In genomic region chr16:86575095-86575685, GRCh38 we compare ENCODE assay signal across 13 cellular contexts. TPM values are rescaled to one million over a fixed set of nuclear protein-coding genes. Genes with fewer than 3 reads are reported as not detected.
A peak's percentile ranks its signal among the peaks of the same experiment; 100 is the strongest.
DNase-seq lines count a peak whose midpoint lies in the region; ATAC-seq, FAIRE-seq and TF ChIP-seq lines count a peak whose summit lies in the region.
"Had no signal": no experiment of that assay in that cellular context is flagged by ENCODE, and none has a peak within 500 bp of the region (broad histone marks: within the 10 kb centered on the region; RNA-seq: fewer than 3 reads in every experiment).

No MANE protein-coding gene starts in this region.

- DNase-seq in HepG2 (ENCODE audit: low spot score), result no peak
- DNase-seq in right lobe of liver, result no peak
- peak; percentile 46 for DNase-seq in mesendoderm
- DNase-seq in OCI-LY7 (ENCODE audit: low spot score), result no peak
- DNase-seq in RPMI8226, result no peak
- no peak for DNase-seq in NOMO-1 (lab: John Stamatoyannopoulos, UW; ENCODE audit: unreplicated experiment in 2 of 2)
- DNase-seq: activated naive CD8-positive, alpha-beta T cell treated with anti-CD3 and anti-CD28 coated beads for 36 hours; Kasumi-1; NCI-H446 had no signal

- no peak for ATAC-seq in HepG2
- no peak for ATAC-seq in right lobe of liver
- ATAC-seq in activated T-helper 17 cell treated with anti-CD3 and anti-CD28 coated beads, Interleukin-2, amount 50 U/mL, for 72 hours (replicated peaks), result no peak

- intact Hi-C loops in HepG2 (cut with micrococcal nuclease; ENCODE audit: unreplicated experiment), result no loop called here
- intact Hi-C loops in right lobe of liver (cut with DNase I), result loop anchor here in 1 of 2 donors (10.0 kb wide), 1 partner anchor 490 kb away; no protein-coding TSS in a partner anchor
- intact Hi-C loops in OCI-LY7 (cut with micrococcal nuclease; ENCODE audit: unreplicated experiment), result no loop called here

- H3K4me3 ChIP-seq in HepG2 (replicated peaks in 1 of 3; ENCODE audit: insufficient read depth in 1 of 3, low read depth in 2 of 3, low read length in 3 of 3), result peak overlapping the region in 1 of 3 experiments; percentile 44; a peak in 1 of 6 replicates
- H3K4me3 ChIP-seq in right lobe of liver, result no peak overlapping the region
- H3K4me3 ChIP-seq in ectodermal cell (ENCODE audit: insufficient read depth, low read depth, low read length), result peak overlapping the region; percentile 40
- H3K4me3 ChIP-seq in mesendoderm (ENCODE audit: low read length), result no peak overlapping the region
- H3K4me3 ChIP-seq in OCI-LY7 (ENCODE audit: low read depth, low read length, poor library complexity, severe bottlenecking), result no peak overlapping the region
- H3K4me3 ChIP-seq: SJSA1 had no signal

- no peaks in the 10 kb centered on the region for H3K79me1 ChIP-seq in mesendoderm (ENCODE audit: low read length)

- H3K4me1 ChIP-seq in HepG2 (ENCODE audit: insufficient read depth, low read length) (peaks cover 9% of the 10 kb centered on the region), right lobe of liver (no peaks in the 10 kb centered on the region), ectodermal cell (ENCODE audit: control insufficient read depth, insufficient read depth, low read length) (peaks cover 17% of the 10 kb centered on the region), mesendoderm (ENCODE audit: control insufficient read depth, low read depth, low read length) (peaks cover 17% of the 10 kb centered on the region), OCI-LY7 (ENCODE audit: insufficient read depth, low read length, poor library complexity, severe bottlenecking) (peaks cover 22% of the 10 kb centered on the region)

- H2AFZ ChIP-seq in HepG2 (ENCODE audit: low read length), result no peak overlapping the region
- H2AFZ ChIP-seq in OCI-LY7 (ENCODE audit: low read length), result no peak overlapping the region

- H3K4me3 Mint-ChIP-seq in activated T-helper 17 cell treated with anti-CD3 and anti-CD28 coated beads, Interleukin-2, amount 50 U/mL, for 72 hours, result no peak overlapping the region

- no peak overlapping the region for H4K8ac ChIP-seq in mesendoderm (ENCODE audit: low read depth, low read length)

- H3K27ac ChIP-seq in HepG2 (ENCODE audit: extremely low read length, insufficient read depth, low read length) (no peak overlapping the region), right lobe of liver (no peak overlapping the region), ectodermal cell (ENCODE audit: insufficient read depth, low read depth, low read length, poor library complexity, severe bottlenecking) (no peak overlapping the region), mesendoderm (ENCODE audit: low read depth, low read length) (no peak overlapping the region), OCI-LY7 (ENCODE audit: low read depth, low read length, poor library complexity, severe bottlenecking) (no peak overlapping the region)
- H3K27ac ChIP-seq: SJSA1 had no signal

- H3K4me1 Mint-ChIP-seq in activated T-helper 17 cell treated with anti-CD3 and anti-CD28 coated beads, Interleukin-2, amount 50 U/mL, for 72 hours, result no peaks in the 10 kb centered on the region

- H3K27me3 ChIP-seq in HepG2 (ENCODE audit: control insufficient read depth in 1 of 2, insufficient read depth in 2 of 2, low read length in 2 of 2) (peaks cover 13 to 93% of the 10 kb centered on the region in 2 experiments), right lobe of liver (peaks cover 0 to 28% of the 10 kb centered on the region in 2 donors), ectodermal cell (ENCODE audit: control insufficient read depth, insufficient read depth, low read length, poor library complexity, severe bottlenecking) (peaks cover 100% of the 10 kb centered on the region), mesendoderm (ENCODE audit: insufficient read depth, low read length, poor library complexity) (peaks cover 82% of the 10 kb centered on the region)
- H3K27me3 ChIP-seq: SJSA1 had no signal

- POLR2A ChIA-PET in HepG2 (lab: Yijun Ruan, JAX) (no interaction called here), OCI-LY7 (lab: Charles Lee) (interaction anchor here (1.0 kb wide), 1 partner anchor 10 kb away, joined by 3 read pairs; no protein-coding TSS in a partner anchor)

- H4K20me1 ChIP-seq in HepG2 (ENCODE audit: insufficient read depth, low read length) (peaks cover 3% of the 10 kb centered on the region; the same call in 1 of the 2 replicates), OCI-LY7 (ENCODE audit: insufficient read depth, low read length) (no peaks in the 10 kb centered on the region)

- H2BK15ac ChIP-seq in mesendoderm (replicated peaks; ENCODE audit: low read depth), result no peak overlapping the region

- in situ Hi-C loops in HepG2 (cut with HindIII; ENCODE audit: extremely low pct_ligation_motif_present, low pct_unique_long_range_greater_than_20kb), result no loop called here

- FAIRE-seq in HepG2 (lab: Jason Lieb, UNC), result no peak
- FAIRE-seq: endometrium had no signal

- CTCF ChIA-PET in HepG2 (lab: Yijun Ruan, JAX; ENCODE audit: low intra/inter-chr PET ratio, low total read pairs), result interaction anchor here (1.2 to 1.4 kb wide), 3 partner anchors 11 to 502 kb away, joined by 3 to 5 read pairs (median 4); no protein-coding TSS in a partner anchor
- CTCF ChIA-PET in OCI-LY7 (lab: Charles Lee; ENCODE audit: unreplicated experiment), result no interaction called here

- H4K5ac ChIP-seq in mesendoderm (ENCODE audit: low read length), result no peak overlapping the region

- no peak overlapping the region for H3K23ac ChIP-seq in mesendoderm (ENCODE audit: low read length)

- no peak for TF ChIP-seq POLR2A in HepG2 (IDR thresholded peaks at IDR 0.05; ENCODE audit: insufficient read depth in 1 of 2, low read depth in 2 of 2, low read length in 2 of 2)
- TF ChIP-seq POLR2A in right lobe of liver (IDR thresholded peaks at IDR 0.05), result no peak

- H3K9me3 ChIP-seq in HepG2 (ENCODE audit: low read length) (no peaks in the 10 kb centered on the region), right lobe of liver (no peaks in the 10 kb centered on the region), ectodermal cell (ENCODE audit: control insufficient read depth, low read length) (no peaks in the 10 kb centered on the region), OCI-LY7 (ENCODE audit: low read length) (no peaks in the 10 kb centered on the region)
- H3K9me3 ChIP-seq: SJSA1 had no signal

- H3K36me3 Mint-ChIP-seq in activated T-helper 17 cell treated with anti-CD3 and anti-CD28 coated beads, Interleukin-2, amount 50 U/mL, for 72 hours (ENCODE audit: low read depth), result no peaks in the 10 kb centered on the region
- H3K36me3 Mint-ChIP-seq: activated naive CD8-positive, alpha-beta T cell treated with anti-CD3 and anti-CD28 coated beads for 36 hours had no signal

- no peaks in the 10 kb centered on the region for H3K9me2 ChIP-seq in OCI-LY7 (ENCODE audit: insufficient read depth, low read length)

- no peaks in the 10 kb centered on the region for H3K9me3 Mint-ChIP-seq in activated T-helper 17 cell treated with anti-CD3 and anti-CD28 coated beads, Interleukin-2, amount 50 U/mL, for 72 hours
- H3K9me3 Mint-ChIP-seq: activated naive CD8-positive, alpha-beta T cell treated with anti-CD3 and anti-CD28 coated beads for 36 hours had no signal

- H3K27me3 Mint-ChIP-seq in activated T-helper 17 cell treated with anti-CD3 and anti-CD28 coated beads, Interleukin-2, amount 50 U/mL, for 72 hours, result peaks cover 55% of the 10 kb centered on the region

- TF ChIP-seq EP300 in HepG2 (IDR thresholded peaks at IDR 0.05; ENCODE audit: low read depth in 2 of 2, low read length in 2 of 2) (no peak), HepG2 (CRISPR knock-in tag; IDR thresholded peaks at IDR 0.05; ENCODE audit: borderline replicate concordance) (no peak)

- H2BK5ac ChIP-seq in mesendoderm (ENCODE audit: low read length), result no peak overlapping the region

- H3K79me2 ChIP-seq in HepG2 (ENCODE audit: insufficient read depth, low read length) (no peaks in the 10 kb centered on the region), mesendoderm (ENCODE audit: control insufficient read depth, insufficient read depth, low read length) (no peaks in the 10 kb centered on the region), OCI-LY7 (ENCODE audit: insufficient read depth, low read depth, low read length) (no peaks in the 10 kb centered on the region)

- H3K9ac ChIP-seq in HepG2 (ENCODE audit: insufficient read depth, low read depth, low read length), result no peak overlapping the region
- H3K9ac ChIP-seq in mesendoderm (ENCODE audit: low read length), result peak overlapping the region; percentile 35

- H3K27ac Mint-ChIP-seq in activated T-helper 17 cell treated with anti-CD3 and anti-CD28 coated beads, Interleukin-2, amount 50 U/mL, for 72 hours, result no peak overlapping the region
- H3K27ac Mint-ChIP-seq: activated naive CD8-positive, alpha-beta T cell treated with anti-CD3 and anti-CD28 coated beads for 36 hours had no signal

- no peak overlapping the region for H3K4ac ChIP-seq in mesendoderm (ENCODE audit: low read depth, low read length)

- no peaks in the 10 kb centered on the region for H3K36me3 ChIP-seq in HepG2 (replicated peaks in 1 of 2; ENCODE audit: control insufficient read depth in 1 of 2, insufficient read depth in 2 of 2, low read length in 2 of 2)
- no peaks in the 10 kb centered on the region for H3K36me3 ChIP-seq in right lobe of liver
- no peaks in the 10 kb centered on the region for H3K36me3 ChIP-seq in ectodermal cell (ENCODE audit: control insufficient read depth, insufficient read depth, low read length)
- no peaks in the 10 kb centered on the region for H3K36me3 ChIP-seq in mesendoderm (ENCODE audit: control insufficient read depth, insufficient read depth, low read length)
- no peaks in the 10 kb centered on the region for H3K36me3 ChIP-seq in OCI-LY7 (ENCODE audit: insufficient read depth, low read length)

- H2BK120ac ChIP-seq in mesendoderm (ENCODE audit: low read depth, low read length), result no peak overlapping the region

- H3K4me2 ChIP-seq in HepG2 (ENCODE audit: low read depth, low read length), result no peak overlapping the region; the same call in 1 of the 2 replicates
- H3K4me2 ChIP-seq in mesendoderm (ENCODE audit: low read length), result peak overlapping the region; percentile 35
- H3K4me2 ChIP-seq in OCI-LY7 (ENCODE audit: low read length), result no peak overlapping the region; the same call in 1 of the 2 replicates

- TF ChIP-seq RAD21 in HepG2 (CRISPR knock-in tag; IDR thresholded peaks at IDR 0.05), result no peak

- WGBS in HepG2 (ENCODE audit: low lambda C conversion rate), result 52% methylated on average over 17 of the region's 17 CpGs
- WGBS in right lobe of liver (ENCODE audit: insufficient coverage, low coverage, low lambda C conversion rate, missing lambda C conversion rate), result 51% methylated on average over 12 of the region's 17 CpGs
- WGBS in ectodermal cell, 2 experiments, result 54 to 58% methylated on average over 16 to 17 of the region's 17 CpGs
- WGBS in mesendoderm (ENCODE audit: extremely low coverage, insufficient coverage, low lambda C conversion rate), result no CpG with 5 or more reads among the region's 17 CpGs

- peak overlapping the region; percentile 50 for H3K56ac ChIP-seq in mesendoderm (ENCODE audit: low read length)

- BruUV-seq in HepG2 (replicated peaks; lab: Mats Ljungman, UMichigan) (no TSS peak), OCI-LY7 (replicated peaks; lab: Mats Ljungman, UMichigan) (no TSS peak)

- no peak for TF ChIP-seq CTCF in HepG2 (CRISPR knock-in tag; IDR thresholded peaks at IDR 0.05)
- TF ChIP-seq CTCF in right lobe of liver (IDR thresholded peaks at IDR 0.05), result no peak
- no peak for TF ChIP-seq CTCF in OCI-LY7 (conservative IDR thresholded peaks at IDR 0.05; ENCODE audit: low read length)

- no peak overlapping the region for H2AK5ac ChIP-seq in mesendoderm (ENCODE audit: low read length)

- H3K18ac ChIP-seq in mesendoderm (ENCODE audit: low read length), result no peak overlapping the region

RNA-seq across cellular contexts. Expression of gene FOXL1, which starts 3.2 kb away (rescaled TPM):
- total RNA-seq in HepG2 (2016; rRNA removed; fragmentation: Illumina TruSeq; extraction: Trizol) (not detected in 2 replicates), right lobe of liver (under 1 TPM in 4 of 6 experiments, not detected in 2; 0.15 to 0.74 (median 0.46) TPM), OCI-LY7 (2022) (1.8 and 2.4 TPM in 2 replicates)
- total RNA-seq in HepG2 (2016; cell fraction: cytosol; rRNA removed; fragmentation: Illumina TruSeq; extraction: Trizol; ENCODE audit: low read depth), result not detected in 2 replicates
- total RNA-seq in HepG2 (2016; cell fraction: insoluble cytoplasmic fraction; rRNA removed; fragmentation: Illumina TruSeq; extraction: Trizol), result not detected in 2 replicates
- total RNA-seq in HepG2 (2016; cell fraction: membrane; rRNA removed; fragmentation: Illumina TruSeq; extraction: Trizol), result not detected in 2 replicates
- total RNA-seq in HepG2 (2016; cell fraction: nucleus; rRNA removed; fragmentation: Illumina TruSeq; extraction: Trizol), result not detected in 2 replicates
- polyA plus RNA-seq in HepG2 (2011; rRNA removed), result not detected in 2 replicates
- polyA plus RNA-seq in HepG2 (2011; cell fraction: cytosol; rRNA removed), result 0.01 TPM in 1 of 2 replicates, not detected in the other
- not detected in 2 replicates for polyA plus RNA-seq in HepG2 (2011; cell fraction: nucleus; rRNA removed)
- polyA plus RNA-seq in HepG2 (2012), result not detected in 2 replicates
- polyA plus RNA-seq in HepG2 (2016; cell fraction: cytosol; fragmentation: Illumina TruSeq; extraction: Trizol; ENCODE audit: low read depth), result not detected in 2 replicates
- polyA plus RNA-seq in HepG2 (2016; cell fraction: insoluble cytoplasmic fraction; fragmentation: Illumina TruSeq; extraction: Trizol; ENCODE audit: low read depth), result not detected in 2 replicates
- not detected in 2 replicates for polyA plus RNA-seq in HepG2 (2016; cell fraction: membrane; fragmentation: Illumina TruSeq; extraction: Trizol; ENCODE audit: low read depth)
- polyA plus RNA-seq in HepG2 (2016; cell fraction: nucleus; fragmentation: Illumina TruSeq; extraction: Trizol; ENCODE audit: insufficient read depth, low read depth), result not detected in 2 replicates
- polyA minus RNA-seq in HepG2 (2011; rRNA and poly(A)+ RNA removed; ENCODE audit: low replicate concordance), result 1.1 TPM in 1 of 2 replicates, not detected in the other
- polyA minus RNA-seq in HepG2 (2011; cell fraction: cytosol; rRNA and poly(A)+ RNA removed), result not detected in 2 replicates
- polyA minus RNA-seq in HepG2 (2011; cell fraction: nucleus; rRNA and poly(A)+ RNA removed), result not detected in 2 replicates
- 2.1 TPM for polyA plus RNA-seq in ectodermal cell (2013, experiment 1 of 4)
- polyA plus RNA-seq in ectodermal cell (2013, experiment 2 of 4), result 2.8 TPM
- polyA plus RNA-seq in ectodermal cell (2013, experiment 3 of 4), result 0.91 TPM
- 1.2 TPM for polyA plus RNA-seq in ectodermal cell (2013, experiment 4 of 4)
- polyA plus RNA-seq in mesendoderm (2013, experiment 1 of 2), result 0.27 TPM
- 0.35 TPM for polyA plus RNA-seq in mesendoderm (2013, experiment 2 of 2)
- total RNA-seq in OCI-LY7 (2014; rRNA removed; shearing (Covaris generic)), result 1.7 and 1.9 TPM in 2 replicates
- total RNA-seq in activated T-helper 17 cell treated with anti-CD3 and anti-CD28 coated beads, Interleukin-2, amount 50 U/mL, for 72 hours, result not detected
- total RNA-seq: activated naive CD8-positive, alpha-beta T cell treated with anti-CD3 and anti-CD28 coated beads for 36 hours had no signal

RNA-seq across cellular contexts. Expression of gene FOXC2, which starts 8.6 kb away (rescaled TPM):
- total RNA-seq in HepG2 (2016; rRNA removed; fragmentation: Illumina TruSeq; extraction: Trizol) (not detected in 2 replicates), right lobe of liver (under 1 TPM in 1 of 6 experiments, not detected in 5; 0.20 TPM), OCI-LY7 (2022) (0.15 TPM in 1 of 2 replicates, not detected in the other)
- total RNA-seq in HepG2 (2016; cell fraction: cytosol; rRNA removed; fragmentation: Illumina TruSeq; extraction: Trizol; ENCODE audit: low read depth), result not detected in 2 replicates
- total RNA-seq in HepG2 (2016; cell fraction: insoluble cytoplasmic fraction; rRNA removed; fragmentation: Illumina TruSeq; extraction: Trizol), result not detected in 2 replicates
- total RNA-seq in HepG2 (2016; cell fraction: membrane; rRNA removed; fragmentation: Illumina TruSeq; extraction: Trizol), result not detected in 2 replicates
- total RNA-seq in HepG2 (2016; cell fraction: nucleus; rRNA removed; fragmentation: Illumina TruSeq; extraction: Trizol), result not detected in 2 replicates
- polyA plus RNA-seq in HepG2 (2011; rRNA removed), result 0.05 TPM in 1 of 2 replicates, not detected in the other
- polyA plus RNA-seq in HepG2 (2011; cell fraction: cytosol; rRNA removed), result not detected in 2 replicates
- polyA plus RNA-seq in HepG2 (2011; cell fraction: nucleus; rRNA removed), result 0.26 and 0.31 TPM in 2 replicates
- polyA plus RNA-seq in HepG2 (2012), result 0.08 TPM in 1 of 2 replicates, not detected in the other
- polyA plus RNA-seq in HepG2 (2016; cell fraction: cytosol; fragmentation: Illumina TruSeq; extraction: Trizol; ENCODE audit: low read depth), result not detected in 2 replicates
- not detected in 2 replicates for polyA plus RNA-seq in HepG2 (2016; cell fraction: insoluble cytoplasmic fraction; fragmentation: Illumina TruSeq; extraction: Trizol; ENCODE audit: low read depth)
- polyA plus RNA-seq in HepG2 (2016; cell fraction: membrane; fragmentation: Illumina TruSeq; extraction: Trizol; ENCODE audit: low read depth), result not detected in 2 replicates
- not detected in 2 replicates for polyA plus RNA-seq in HepG2 (2016; cell fraction: nucleus; fragmentation: Illumina TruSeq; extraction: Trizol; ENCODE audit: insufficient read depth, low read depth)
- polyA minus RNA-seq in HepG2 (2011; rRNA and poly(A)+ RNA removed; ENCODE audit: low replicate concordance), result 0.82 TPM in 1 of 2 replicates, not detected in the other
- not detected in 2 replicates for polyA minus RNA-seq in HepG2 (2011; cell fraction: cytosol; rRNA and poly(A)+ RNA removed)
- polyA minus RNA-seq in HepG2 (2011; cell fraction: nucleus; rRNA and poly(A)+ RNA removed), result 0.13 TPM in 1 of 2 replicates, not detected in the other
- 5.3 TPM for polyA plus RNA-seq in ectodermal cell (2013, experiment 1 of 4)
- 6.9 TPM for polyA plus RNA-seq in ectodermal cell (2013, experiment 2 of 4)
- polyA plus RNA-seq in ectodermal cell (2013, experiment 3 of 4), result 4.0 TPM
- 3.2 TPM for polyA plus RNA-seq in ectodermal cell (2013, experiment 4 of 4)
- polyA plus RNA-seq in mesendoderm (2013, experiment 1 of 2), result 1.7 TPM
- 1.7 TPM for polyA plus RNA-seq in mesendoderm (2013, experiment 2 of 2)
- not detected in 2 replicates for total RNA-seq in OCI-LY7 (2014; rRNA removed; shearing (Covaris generic))
- not detected for total RNA-seq in activated T-helper 17 cell treated with anti-CD3 and anti-CD28 coated beads, Interleukin-2, amount 50 U/mL, for 72 hours
- total RNA-seq: activated naive CD8-positive, alpha-beta T cell treated with anti-CD3 and anti-CD28 coated beads for 36 hours had no signal

RNA-seq across cellular contexts. Expression of gene MTHFSD, which starts 20.2 kb away (rescaled TPM):
- total RNA-seq in HepG2 (2016; rRNA removed; fragmentation: Illumina TruSeq; extraction: Trizol), result 8.9 and 16.3 TPM in 2 replicates
- total RNA-seq in HepG2 (2016; cell fraction: cytosol; rRNA removed; fragmentation: Illumina TruSeq; extraction: Trizol; ENCODE audit: low read depth), result 3.0 and 3.2 TPM in 2 replicates
- 9.5 and 14.5 TPM in 2 replicates for total RNA-seq in HepG2 (2016; cell fraction: insoluble cytoplasmic fraction; rRNA removed; fragmentation: Illumina TruSeq; extraction: Trizol)
- total RNA-seq in HepG2 (2016; cell fraction: membrane; rRNA removed; fragmentation: Illumina TruSeq; extraction: Trizol), result 6.0 and 6.1 TPM in 2 replicates
- total RNA-seq in HepG2 (2016; cell fraction: nucleus; rRNA removed; fragmentation: Illumina TruSeq; extraction: Trizol), result 21.7 and 25.7 TPM in 2 replicates
- polyA plus RNA-seq in HepG2 (2011; rRNA removed), result 14.2 and 15.8 TPM in 2 replicates
- polyA plus RNA-seq in HepG2 (2011; cell fraction: cytosol; rRNA removed), result 5.8 and 6.4 TPM in 2 replicates
- polyA plus RNA-seq in HepG2 (2011; cell fraction: nucleus; rRNA removed), result 85.9 and 86.6 TPM in 2 replicates
- 8.3 and 11.3 TPM in 2 replicates for polyA plus RNA-seq in HepG2 (2012)
- polyA plus RNA-seq in HepG2 (2016; cell fraction: cytosol; fragmentation: Illumina TruSeq; extraction: Trizol; ENCODE audit: low read depth), result 1.9 and 2.3 TPM in 2 replicates
- 9.8 and 13.1 TPM in 2 replicates for polyA plus RNA-seq in HepG2 (2016; cell fraction: insoluble cytoplasmic fraction; fragmentation: Illumina TruSeq; extraction: Trizol; ENCODE audit: low read depth)
- polyA plus RNA-seq in HepG2 (2016; cell fraction: membrane; fragmentation: Illumina TruSeq; extraction: Trizol; ENCODE audit: low read depth), result 4.8 and 5.1 TPM in 2 replicates
- 28.2 and 29.9 TPM in 2 replicates for polyA plus RNA-seq in HepG2 (2016; cell fraction: nucleus; fragmentation: Illumina TruSeq; extraction: Trizol; ENCODE audit: insufficient read depth, low read depth)
- polyA minus RNA-seq in HepG2 (2011; rRNA and poly(A)+ RNA removed; ENCODE audit: low replicate concordance), result 27.7 and 27.8 TPM in 2 replicates
- polyA minus RNA-seq in HepG2 (2011; cell fraction: cytosol; rRNA and poly(A)+ RNA removed), result 5.9 and 9.4 TPM in 2 replicates
- polyA minus RNA-seq in HepG2 (2011; cell fraction: nucleus; rRNA and poly(A)+ RNA removed), result 76.5 and 82.9 TPM in 2 replicates
- total RNA-seq in right lobe of liver, result 10 to 100 TPM in 2 of 6 experiments, 1 to 10 TPM in 4; 5.9 to 11.6 (median 9.0) TPM
- 32.3 TPM for polyA plus RNA-seq in ectodermal cell (2013, experiment 1 of 4)
- 26.2 TPM for polyA plus RNA-seq in ectodermal cell (2013, experiment 2 of 4)
- polyA plus RNA-seq in ectodermal cell (2013, experiment 3 of 4), result 20.6 TPM
- polyA plus RNA-seq in ectodermal cell (2013, experiment 4 of 4), result 23.4 TPM
- polyA plus RNA-seq in mesendoderm (2013, experiment 1 of 2), result 5.5 TPM
- polyA plus RNA-seq in mesendoderm (2013, experiment 2 of 2), result 6.0 TPM
- total RNA-seq in OCI-LY7 (2014; rRNA removed; shearing (Covaris generic)), result 12.2 and 15.0 TPM in 2 replicates
- 26.0 and 33.5 TPM in 2 replicates for total RNA-seq in OCI-LY7 (2022)
- total RNA-seq in activated T-helper 17 cell treated with anti-CD3 and anti-CD28 coated beads, Interleukin-2, amount 50 U/mL, for 72 hours, result 10 to 100 TPM; 17.1 to 19.3 TPM
